In the genomic region with DNA sequence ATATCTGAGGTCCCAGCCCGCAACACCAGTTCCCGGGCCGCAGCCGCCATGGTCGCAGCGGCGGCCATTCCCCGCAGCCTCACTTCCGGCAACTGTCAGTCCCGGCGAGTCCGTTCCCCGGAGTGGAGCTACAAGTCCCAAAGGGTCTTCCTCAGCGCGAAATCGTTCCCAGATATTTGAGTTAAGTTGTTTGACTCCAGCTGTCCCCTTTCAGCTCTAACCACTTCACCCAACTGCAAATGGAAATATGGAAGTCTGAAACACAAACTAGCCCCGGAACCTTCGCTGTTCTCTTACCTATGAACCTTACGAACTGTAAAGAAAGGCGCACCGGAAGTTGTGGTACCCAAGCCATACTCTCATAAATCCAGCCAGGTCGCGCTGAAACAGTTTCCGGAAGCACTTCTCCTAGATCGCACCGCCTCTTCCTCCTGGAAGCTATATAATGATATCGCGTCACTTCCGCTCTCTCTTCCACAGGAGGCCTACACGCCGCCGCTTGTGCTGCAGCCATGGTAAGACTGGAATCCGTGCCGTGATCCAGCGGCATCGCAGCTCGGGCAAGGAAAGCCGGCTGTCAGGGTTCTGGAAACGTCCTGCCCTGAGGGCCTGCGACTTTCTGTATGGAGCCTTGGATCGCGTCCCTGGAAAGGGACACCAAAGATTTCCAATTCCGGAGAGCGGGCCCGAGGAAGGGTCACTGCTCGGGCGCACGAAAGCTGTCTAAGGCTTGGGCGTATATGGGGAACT, we compare ENCODE assay signal across 1 cellular context.
TF ChIP-seq lines count a peak whose summit lies in the region.

A gene (plus strand): TSS at position 468 of the 750 bp plus-strand sequence. CDS start 45 bp downstream, at position 513.
A gene with protein sequence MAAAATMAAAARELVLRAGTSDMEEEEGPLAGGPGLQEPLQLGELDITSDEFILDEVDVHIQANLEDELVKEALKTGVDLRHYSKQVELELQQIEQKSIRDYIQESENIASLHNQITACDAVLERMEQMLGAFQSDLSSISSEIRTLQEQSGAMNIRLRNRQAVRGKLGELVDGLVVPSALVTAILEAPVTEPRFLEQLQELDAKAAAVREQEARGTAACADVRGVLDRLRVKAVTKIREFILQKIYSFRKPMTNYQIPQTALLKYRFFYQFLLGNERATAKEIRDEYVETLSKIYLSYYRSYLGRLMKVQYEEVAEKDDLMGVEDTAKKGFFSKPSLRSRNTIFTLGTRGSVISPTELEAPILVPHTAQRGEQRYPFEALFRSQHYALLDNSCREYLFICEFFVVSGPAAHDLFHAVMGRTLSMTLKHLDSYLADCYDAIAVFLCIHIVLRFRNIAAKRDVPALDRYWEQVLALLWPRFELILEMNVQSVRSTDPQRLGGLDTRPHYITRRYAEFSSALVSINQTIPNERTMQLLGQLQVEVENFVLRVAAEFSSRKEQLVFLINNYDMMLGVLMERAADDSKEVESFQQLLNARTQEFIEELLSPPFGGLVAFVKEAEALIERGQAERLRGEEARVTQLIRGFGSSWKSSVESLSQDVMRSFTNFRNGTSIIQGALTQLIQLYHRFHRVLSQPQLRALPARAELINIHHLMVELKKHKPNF (minus strand): TSS at position 269 of the 750 bp plus-strand sequence. CDS start 201 bp downstream, at position 68.

TF ChIP-seq in GM12878, 131 proteins besides CTCF, POLR2A, EP300 and RAD21 (continued from another document and continues in another):
- TF ChIP-seq, protein P1, sequence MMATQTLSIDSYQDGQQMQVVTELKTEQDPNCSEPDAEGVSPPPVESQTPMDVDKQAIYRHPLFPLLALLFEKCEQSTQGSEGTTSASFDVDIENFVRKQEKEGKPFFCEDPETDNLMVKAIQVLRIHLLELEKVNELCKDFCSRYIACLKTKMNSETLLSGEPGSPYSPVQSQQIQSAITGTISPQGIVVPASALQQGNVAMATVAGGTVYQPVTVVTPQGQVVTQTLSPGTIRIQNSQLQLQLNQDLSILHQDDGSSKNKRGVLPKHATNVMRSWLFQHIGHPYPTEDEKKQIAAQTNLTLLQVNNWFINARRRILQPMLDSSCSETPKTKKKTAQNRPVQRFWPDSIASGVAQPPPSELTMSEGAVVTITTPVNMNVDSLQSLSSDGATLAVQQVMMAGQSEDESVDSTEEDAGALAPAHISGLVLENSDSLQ (IDR thresholded peaks at IDR 0.05), result peak; percentile 78
- TF ChIP-seq FOS (IDR thresholded peaks at IDR 0.05; ENCODE audit: borderline replicate concordance, extremely low read depth, insufficient read length) (no peak), HDAC6 (IDR thresholded peaks at IDR 0.05; ENCODE audit: unreplicated experiment) (peak; percentile 71), YY1 (IDR thresholded peaks at IDR 0.05; ENCODE audit: low read depth, low read length) (peak; percentile 98), SP1 (IDR thresholded peaks at IDR 0.05; ENCODE audit: low read depth, low read length) (no peak), YBX1 (IDR thresholded peaks at IDR 0.05) (no peak), ZNF217 (IDR thresholded peaks at IDR 0.05) (0 out of 2 replicates have a peak, but pooled peaks have one; percentile 8), EED (IDR thresholded peaks at IDR 0.05; ENCODE audit: low read depth) (peak; percentile 33; the same call in 1 of the 2 replicates), CBFB (IDR thresholded peaks at IDR 0.05; ENCODE audit: low read depth) (peak; percentile 93; the same call in 1 of the 2 replicates), CHD1 (IDR thresholded peaks at IDR 0.05; ENCODE audit: low read depth, low read length) (0 out of 2 replicates have a peak, but pooled peaks have one; percentile 60), KLF5 (IDR thresholded peaks at IDR 0.05; ENCODE audit: partially characterized antibody) (no peak), WRNIP1 (IDR thresholded peaks at IDR 0.05; ENCODE audit: borderline replicate concordance, low read depth, low read length) (no peak), CEBPB (IDR thresholded peaks at IDR 0.05; ENCODE audit: borderline replicate concordance in 1 of 2, low read depth in 2 of 2, low read length in 2 of 2) (no peak), NBN (IDR thresholded peaks at IDR 0.05) (peak; percentile 97; the same call in 1 of the 2 replicates), NR2C1 (IDR thresholded peaks at IDR 0.05) (peak; percentile 95), HDGF (IDR thresholded peaks at IDR 0.05) (no peak), SIN3A (IDR thresholded peaks at IDR 0.05; ENCODE audit: low read depth, low read length) (peak; percentile 80; the same call in 1 of the 2 replicates), POLR2AphosphoS2 (IDR thresholded peaks at IDR 0.05; ENCODE audit: low read depth, low read length) (peak; percentile 99), ESRRA (IDR thresholded peaks at IDR 0.05; ENCODE audit: low read length) (no peak), SREBF2 (IDR thresholded peaks at IDR 0.05; ENCODE audit: low read length) (no peak), TCF7 (IDR thresholded peaks at IDR 0.05; ENCODE audit: borderline replicate concordance) (peak; percentile 55; the same call in 1 of the 2 replicates), RELA (IDR thresholded peaks at IDR 0.05; ENCODE audit: borderline replicate concordance, partially characterized antibody) (no peak), MTA3 (IDR thresholded peaks at IDR 0.05; ENCODE audit: borderline replicate concordance, low read length) (no peak), FOXK2 (IDR thresholded peaks at IDR 0.05) (peak; percentile 92), CBX3 (IDR thresholded peaks at IDR 0.05; ENCODE audit: borderline replicate concordance, low read depth) (no peak), DPF2 (IDR thresholded peaks at IDR 0.05) (peak; percentile 53; the same call in 1 of the 2 replicates)
- TF ChIP-seq, protein P2, sequence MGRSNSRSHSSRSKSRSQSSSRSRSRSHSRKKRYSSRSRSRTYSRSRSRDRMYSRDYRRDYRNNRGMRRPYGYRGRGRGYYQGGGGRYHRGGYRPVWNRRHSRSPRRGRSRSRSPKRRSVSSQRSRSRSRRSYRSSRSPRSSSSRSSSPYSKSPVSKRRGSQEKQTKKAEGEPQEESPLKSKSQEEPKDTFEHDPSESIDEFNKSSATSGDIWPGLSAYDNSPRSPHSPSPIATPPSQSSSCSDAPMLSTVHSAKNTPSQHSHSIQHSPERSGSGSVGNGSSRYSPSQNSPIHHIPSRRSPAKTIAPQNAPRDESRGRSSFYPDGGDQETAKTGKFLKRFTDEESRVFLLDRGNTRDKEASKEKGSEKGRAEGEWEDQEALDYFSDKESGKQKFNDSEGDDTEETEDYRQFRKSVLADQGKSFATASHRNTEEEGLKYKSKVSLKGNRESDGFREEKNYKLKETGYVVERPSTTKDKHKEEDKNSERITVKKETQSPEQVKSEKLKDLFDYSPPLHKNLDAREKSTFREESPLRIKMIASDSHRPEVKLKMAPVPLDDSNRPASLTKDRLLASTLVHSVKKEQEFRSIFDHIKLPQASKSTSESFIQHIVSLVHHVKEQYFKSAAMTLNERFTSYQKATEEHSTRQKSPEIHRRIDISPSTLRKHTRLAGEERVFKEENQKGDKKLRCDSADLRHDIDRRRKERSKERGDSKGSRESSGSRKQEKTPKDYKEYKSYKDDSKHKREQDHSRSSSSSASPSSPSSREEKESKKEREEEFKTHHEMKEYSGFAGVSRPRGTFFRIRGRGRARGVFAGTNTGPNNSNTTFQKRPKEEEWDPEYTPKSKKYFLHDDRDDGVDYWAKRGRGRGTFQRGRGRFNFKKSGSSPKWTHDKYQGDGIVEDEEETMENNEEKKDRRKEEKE (IDR thresholded peaks at IDR 0.05), result no peak
- TF ChIP-seq, protein P3, sequence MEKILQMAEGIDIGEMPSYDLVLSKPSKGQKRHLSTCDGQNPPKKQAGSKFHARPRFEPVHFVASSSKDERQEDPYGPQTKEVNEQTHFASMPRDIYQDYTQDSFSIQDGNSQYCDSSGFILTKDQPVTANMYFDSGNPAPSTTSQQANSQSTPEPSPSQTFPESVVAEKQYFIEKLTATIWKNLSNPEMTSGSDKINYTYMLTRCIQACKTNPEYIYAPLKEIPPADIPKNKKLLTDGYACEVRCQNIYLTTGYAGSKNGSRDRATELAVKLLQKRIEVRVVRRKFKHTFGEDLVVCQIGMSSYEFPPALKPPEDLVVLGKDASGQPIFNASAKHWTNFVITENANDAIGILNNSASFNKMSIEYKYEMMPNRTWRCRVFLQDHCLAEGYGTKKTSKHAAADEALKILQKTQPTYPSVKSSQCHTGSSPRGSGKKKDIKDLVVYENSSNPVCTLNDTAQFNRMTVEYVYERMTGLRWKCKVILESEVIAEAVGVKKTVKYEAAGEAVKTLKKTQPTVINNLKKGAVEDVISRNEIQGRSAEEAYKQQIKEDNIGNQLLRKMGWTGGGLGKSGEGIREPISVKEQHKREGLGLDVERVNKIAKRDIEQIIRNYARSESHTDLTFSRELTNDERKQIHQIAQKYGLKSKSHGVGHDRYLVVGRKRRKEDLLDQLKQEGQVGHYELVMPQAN (conservative IDR thresholded peaks at IDR 0.05), result peak; percentile 83
- TF ChIP-seq, protein P4, sequence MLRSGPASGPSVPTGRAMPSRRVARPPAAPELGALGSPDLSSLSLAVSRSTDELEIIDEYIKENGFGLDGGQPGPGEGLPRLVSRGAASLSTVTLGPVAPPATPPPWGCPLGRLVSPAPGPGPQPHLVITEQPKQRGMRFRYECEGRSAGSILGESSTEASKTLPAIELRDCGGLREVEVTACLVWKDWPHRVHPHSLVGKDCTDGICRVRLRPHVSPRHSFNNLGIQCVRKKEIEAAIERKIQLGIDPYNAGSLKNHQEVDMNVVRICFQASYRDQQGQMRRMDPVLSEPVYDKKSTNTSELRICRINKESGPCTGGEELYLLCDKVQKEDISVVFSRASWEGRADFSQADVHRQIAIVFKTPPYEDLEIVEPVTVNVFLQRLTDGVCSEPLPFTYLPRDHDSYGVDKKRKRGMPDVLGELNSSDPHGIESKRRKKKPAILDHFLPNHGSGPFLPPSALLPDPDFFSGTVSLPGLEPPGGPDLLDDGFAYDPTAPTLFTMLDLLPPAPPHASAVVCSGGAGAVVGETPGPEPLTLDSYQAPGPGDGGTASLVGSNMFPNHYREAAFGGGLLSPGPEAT (IDR thresholded peaks at IDR 0.05; ENCODE audit: low read depth), result peak; percentile 99
- TF ChIP-seq, protein P5, sequence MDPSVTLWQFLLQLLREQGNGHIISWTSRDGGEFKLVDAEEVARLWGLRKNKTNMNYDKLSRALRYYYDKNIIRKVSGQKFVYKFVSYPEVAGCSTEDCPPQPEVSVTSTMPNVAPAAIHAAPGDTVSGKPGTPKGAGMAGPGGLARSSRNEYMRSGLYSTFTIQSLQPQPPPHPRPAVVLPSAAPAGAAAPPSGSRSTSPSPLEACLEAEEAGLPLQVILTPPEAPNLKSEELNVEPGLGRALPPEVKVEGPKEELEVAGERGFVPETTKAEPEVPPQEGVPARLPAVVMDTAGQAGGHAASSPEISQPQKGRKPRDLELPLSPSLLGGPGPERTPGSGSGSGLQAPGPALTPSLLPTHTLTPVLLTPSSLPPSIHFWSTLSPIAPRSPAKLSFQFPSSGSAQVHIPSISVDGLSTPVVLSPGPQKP (IDR thresholded peaks at IDR 0.05; ENCODE audit: low read depth, low read length), result peak; percentile 84
- TF ChIP-seq, protein P6, sequence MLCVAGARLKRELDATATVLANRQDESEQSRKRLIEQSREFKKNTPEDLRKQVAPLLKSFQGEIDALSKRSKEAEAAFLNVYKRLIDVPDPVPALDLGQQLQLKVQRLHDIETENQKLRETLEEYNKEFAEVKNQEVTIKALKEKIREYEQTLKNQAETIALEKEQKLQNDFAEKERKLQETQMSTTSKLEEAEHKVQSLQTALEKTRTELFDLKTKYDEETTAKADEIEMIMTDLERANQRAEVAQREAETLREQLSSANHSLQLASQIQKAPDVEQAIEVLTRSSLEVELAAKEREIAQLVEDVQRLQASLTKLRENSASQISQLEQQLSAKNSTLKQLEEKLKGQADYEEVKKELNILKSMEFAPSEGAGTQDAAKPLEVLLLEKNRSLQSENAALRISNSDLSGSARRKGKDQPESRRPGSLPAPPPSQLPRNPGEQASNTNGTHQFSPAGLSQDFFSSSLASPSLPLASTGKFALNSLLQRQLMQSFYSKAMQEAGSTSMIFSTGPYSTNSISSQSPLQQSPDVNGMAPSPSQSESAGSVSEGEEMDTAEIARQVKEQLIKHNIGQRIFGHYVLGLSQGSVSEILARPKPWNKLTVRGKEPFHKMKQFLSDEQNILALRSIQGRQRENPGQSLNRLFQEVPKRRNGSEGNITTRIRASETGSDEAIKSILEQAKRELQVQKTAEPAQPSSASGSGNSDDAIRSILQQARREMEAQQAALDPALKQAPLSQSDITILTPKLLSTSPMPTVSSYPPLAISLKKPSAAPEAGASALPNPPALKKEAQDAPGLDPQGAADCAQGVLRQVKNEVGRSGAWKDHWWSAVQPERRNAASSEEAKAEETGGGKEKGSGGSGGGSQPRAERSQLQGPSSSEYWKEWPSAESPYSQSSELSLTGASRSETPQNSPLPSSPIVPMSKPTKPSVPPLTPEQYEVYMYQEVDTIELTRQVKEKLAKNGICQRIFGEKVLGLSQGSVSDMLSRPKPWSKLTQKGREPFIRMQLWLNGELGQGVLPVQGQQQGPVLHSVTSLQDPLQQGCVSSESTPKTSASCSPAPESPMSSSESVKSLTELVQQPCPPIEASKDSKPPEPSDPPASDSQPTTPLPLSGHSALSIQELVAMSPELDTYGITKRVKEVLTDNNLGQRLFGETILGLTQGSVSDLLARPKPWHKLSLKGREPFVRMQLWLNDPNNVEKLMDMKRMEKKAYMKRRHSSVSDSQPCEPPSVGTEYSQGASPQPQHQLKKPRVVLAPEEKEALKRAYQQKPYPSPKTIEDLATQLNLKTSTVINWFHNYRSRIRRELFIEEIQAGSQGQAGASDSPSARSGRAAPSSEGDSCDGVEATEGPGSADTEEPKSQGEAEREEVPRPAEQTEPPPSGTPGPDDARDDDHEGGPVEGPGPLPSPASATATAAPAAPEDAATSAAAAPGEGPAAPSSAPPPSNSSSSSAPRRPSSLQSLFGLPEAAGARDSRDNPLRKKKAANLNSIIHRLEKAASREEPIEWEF (IDR thresholded peaks at IDR 0.05; ENCODE audit: insufficient replicate concordance, low read depth, low read length), result no peak
- TF ChIP-seq, protein P7, sequence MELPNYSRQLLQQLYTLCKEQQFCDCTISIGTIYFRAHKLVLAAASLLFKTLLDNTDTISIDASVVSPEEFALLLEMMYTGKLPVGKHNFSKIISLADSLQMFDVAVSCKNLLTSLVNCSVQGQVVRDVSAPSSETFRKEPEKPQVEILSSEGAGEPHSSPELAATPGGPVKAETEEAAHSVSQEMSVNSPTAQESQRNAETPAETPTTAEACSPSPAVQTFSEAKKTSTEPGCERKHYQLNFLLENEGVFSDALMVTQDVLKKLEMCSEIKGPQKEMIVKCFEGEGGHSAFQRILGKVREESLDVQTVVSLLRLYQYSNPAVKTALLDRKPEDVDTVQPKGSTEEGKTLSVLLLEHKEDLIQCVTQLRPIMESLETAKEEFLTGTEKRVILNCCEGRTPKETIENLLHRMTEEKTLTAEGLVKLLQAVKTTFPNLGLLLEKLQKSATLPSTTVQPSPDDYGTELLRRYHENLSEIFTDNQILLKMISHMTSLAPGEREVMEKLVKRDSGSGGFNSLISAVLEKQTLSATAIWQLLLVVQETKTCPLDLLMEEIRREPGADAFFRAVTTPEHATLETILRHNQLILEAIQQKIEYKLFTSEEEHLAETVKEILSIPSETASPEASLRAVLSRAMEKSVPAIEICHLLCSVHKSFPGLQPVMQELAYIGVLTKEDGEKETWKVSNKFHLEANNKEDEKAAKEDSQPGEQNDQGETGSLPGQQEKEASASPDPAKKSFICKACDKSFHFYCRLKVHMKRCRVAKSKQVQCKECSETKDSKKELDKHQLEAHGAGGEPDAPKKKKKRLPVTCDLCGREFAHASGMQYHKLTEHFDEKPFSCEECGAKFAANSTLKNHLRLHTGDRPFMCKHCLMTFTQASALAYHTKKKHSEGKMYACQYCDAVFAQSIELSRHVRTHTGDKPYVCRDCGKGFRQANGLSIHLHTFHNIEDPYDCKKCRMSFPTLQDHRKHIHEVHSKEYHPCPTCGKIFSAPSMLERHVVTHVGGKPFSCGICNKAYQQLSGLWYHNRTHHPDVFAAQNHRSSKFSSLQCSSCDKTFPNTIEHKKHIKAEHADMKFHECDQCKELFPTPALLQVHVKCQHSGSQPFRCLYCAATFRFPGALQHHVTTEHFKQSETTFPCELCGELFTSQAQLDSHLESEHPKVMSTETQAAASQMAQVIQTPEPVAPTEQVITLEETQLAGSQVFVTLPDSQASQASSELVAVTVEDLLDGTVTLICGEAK (IDR thresholded peaks at IDR 0.05; ENCODE audit: borderline replicate concordance), result peak; percentile 100
